ENCODE assay signal across 19 cellular contexts in the genomic region with DNA sequence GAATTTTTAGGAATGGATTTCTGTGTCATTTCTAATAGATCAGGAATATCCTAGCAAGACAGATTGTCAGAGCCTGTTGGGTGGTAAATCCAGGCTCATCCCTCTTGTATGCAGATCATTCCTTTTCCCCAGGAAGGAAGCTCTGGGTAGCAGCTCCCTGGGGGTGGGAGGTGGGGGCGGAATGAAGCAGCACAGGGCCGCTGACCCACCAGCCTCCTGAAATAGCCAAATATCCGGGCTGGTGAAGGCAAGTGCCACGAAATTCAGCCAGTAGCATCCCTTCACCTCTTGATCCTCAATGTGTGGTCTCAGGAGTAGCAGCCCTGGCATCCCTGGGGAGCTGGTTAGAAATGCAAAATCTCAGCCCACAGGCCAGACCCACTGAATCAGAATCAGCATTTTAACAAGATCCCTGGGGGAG.
DNase-seq lines count a peak whose midpoint lies in the region; ATAC-seq and TF ChIP-seq lines count a peak whose summit lies in the region.
"Had no signal": no experiment of that assay in that cellular context is flagged by ENCODE, and none has a peak within 500 bp of the region (broad histone marks: within the 10 kb centered on the region; RNA-seq: fewer than 3 reads in every experiment).

No MANE protein-coding gene starts in this region.

- CTCF ChIA-PET in WTC11 (lab: Charles Lee), result interaction anchor here (0.6 to 9.6 kb wide), 30 partner anchors 9 to 968 kb away, joined by 3 to 130 read pairs (median 4); a partner anchor contains a TSS

- H3K4me1 Mint-ChIP-seq in WTC11 (peaks cover 71% of the 10 kb centered on the region), neural progenitor cell (peaks cover 57% of the 10 kb centered on the region)

- H3K4me1 ChIP-seq in HUES48 (ENCODE audit: control insufficient read depth, insufficient read depth, low read length), result peaks cover 49% of the 10 kb centered on the region
- peaks cover 24% of the 10 kb centered on the region for H3K4me1 ChIP-seq in iPS-15b (ENCODE audit: control insufficient read depth, insufficient read depth, low read length)
- peaks cover 28% of the 10 kb centered on the region for H3K4me1 ChIP-seq in neural progenitor cell
- no peaks in the 10 kb centered on the region for H3K4me1 ChIP-seq in effector memory CD4-positive, alpha-beta T cell (ENCODE audit: control insufficient read depth, insufficient read depth, low read length, poor library complexity, severe bottlenecking)

- DNase-seq in WTC11 (ENCODE audit: low spot score) (peak; percentile 51), neural progenitor cell (ENCODE audit: low spot score) (no peak), HuH-7.5 (ENCODE audit: low spot score) (no peak), coronary artery (ENCODE audit: low spot score) (no peak)
- no peak for DNase-seq in effector memory CD4-positive, alpha-beta T cell
- DNase-seq: CD8-positive, alpha-beta T cell; DND-41; MV-4-11; NCI-H1694; NCI-H2081; NCI-H2171; NCI-H345; NCI-H774; OCI-M1 had no signal

- H4K20me1 ChIP-seq in neural progenitor cell (ENCODE audit: low read depth), result no peaks in the 10 kb centered on the region

- H2AFZ ChIP-seq in neural progenitor cell (replicated peaks), result no peak overlapping the region

- H3K4me3 Mint-ChIP-seq in WTC11 (peak overlapping the region; percentile 6; the same call in 1 of the 2 replicates), neural progenitor cell (no peak overlapping the region)
- H3K4me3 Mint-ChIP-seq: CD8-positive, alpha-beta T cell; IgD-negative memory B cell had no signal

- ATAC-seq in WTC11, result peak; percentile 39
- ATAC-seq: CD8-positive, alpha-beta T cell; GM12878 had no signal

- H3K27ac Mint-ChIP-seq in WTC11 (peak overlapping the region; percentile 86), neural progenitor cell (no peak overlapping the region)
- H3K27ac Mint-ChIP-seq: CD8-positive, alpha-beta T cell; IgD-negative memory B cell had no signal

- H3K9ac ChIP-seq in HUES48 (ENCODE audit: low read depth, low read length) (no peak overlapping the region), iPS-15b (ENCODE audit: low read depth, low read length) (peak overlapping the region; percentile 38), neural progenitor cell (no peak overlapping the region)

- H3K4me3 ChIP-seq in HUES48 (ENCODE audit: low read depth, low read length), result peak overlapping the region; percentile 5; the same call in 1 of the 2 replicates
- no peak overlapping the region for H3K4me3 ChIP-seq in iPS-15b (ENCODE audit: low read depth, low read length)
- H3K4me3 ChIP-seq in neural progenitor cell, result no peak overlapping the region
- H3K4me3 ChIP-seq in effector memory CD4-positive, alpha-beta T cell (ENCODE audit: insufficient read depth, low read depth, low read length, poor library complexity, severe bottlenecking), result no peak overlapping the region
- H3K4me3 ChIP-seq in coronary artery, result no peak overlapping the region
- H3K4me3 ChIP-seq: GM12878, SJCRH30 had no signal

- TF ChIP-seq CTCF in WTC11 (IDR thresholded peaks at IDR 0.05) (no peak), neural progenitor cell (IDR thresholded peaks at IDR 0.05) (no peak), coronary artery (IDR thresholded peaks at IDR 0.05) (no peak)

- no peaks in the 10 kb centered on the region for H3K36me3 Mint-ChIP-seq in WTC11
- no peaks in the 10 kb centered on the region for H3K36me3 Mint-ChIP-seq in neural progenitor cell
- H3K36me3 Mint-ChIP-seq: CD8-positive, alpha-beta T cell; IgD-negative memory B cell had no signal

- peak overlapping the region; percentile 13 for H3K4me2 ChIP-seq in neural progenitor cell

- H3F3A ChIP-seq in neural progenitor cell (ENCODE audit: low read depth), result peaks cover 27% of the 10 kb centered on the region

- H3K9me3 Mint-ChIP-seq in WTC11 (no peaks in the 10 kb centered on the region), neural progenitor cell (no peaks in the 10 kb centered on the region)
- H3K9me3 Mint-ChIP-seq: CD8-positive, alpha-beta T cell; IgD-negative memory B cell had no signal

- H3K9me3 ChIP-seq in HUES48 (ENCODE audit: control insufficient read depth, insufficient read depth, low read length) (no peaks in the 10 kb centered on the region), iPS-15b (ENCODE audit: control insufficient read depth, insufficient read depth, low read length) (no peaks in the 10 kb centered on the region), neural progenitor cell (ENCODE audit: low read depth) (no peaks in the 10 kb centered on the region)
- H3K9me3 ChIP-seq in effector memory CD4-positive, alpha-beta T cell (ENCODE audit: control insufficient read depth, low read length), result no peaks in the 10 kb centered on the region
- H3K9me3 ChIP-seq: SJCRH30 had no signal

- H3K79me2 ChIP-seq in neural progenitor cell (ENCODE audit: low read depth), result no peaks in the 10 kb centered on the region

- H3K27ac ChIP-seq in HUES48 (ENCODE audit: low read depth, low read length) (peak overlapping the region; percentile 86), neural progenitor cell (no peak overlapping the region), coronary artery (no peak overlapping the region)
- no peak overlapping the region for H3K27ac ChIP-seq in effector memory CD4-positive, alpha-beta T cell (ENCODE audit: insufficient read depth, low read length, poor library complexity, severe bottlenecking)
- H3K27ac ChIP-seq: SJCRH30 had no signal

- H3K27me3 Mint-ChIP-seq in WTC11 (ENCODE audit: low read depth) (peaks cover 13% of the 10 kb centered on the region), neural progenitor cell (ENCODE audit: insufficient read depth, low read depth) (peaks cover 14% of the 10 kb centered on the region)

- H3K27me3 ChIP-seq in HUES48 (ENCODE audit: control insufficient read depth, insufficient read depth, low read length) (peaks cover 1% of the 10 kb centered on the region; the same call in 1 of the 2 replicates), iPS-15b (ENCODE audit: control insufficient read depth, insufficient read depth, low read length) (peaks cover 2% of the 10 kb centered on the region), neural progenitor cell (no peaks in the 10 kb centered on the region)
- H3K27me3 ChIP-seq in effector memory CD4-positive, alpha-beta T cell (replicated peaks; ENCODE audit: control insufficient read depth, insufficient read depth, low read length, poor library complexity, severe bottlenecking), result no peaks in the 10 kb centered on the region
- H3K27me3 ChIP-seq: SJCRH30 had no signal

- POLR2A ChIA-PET in WTC11 (lab: Charles Lee), result interaction anchor here (0.6 to 1.6 kb wide), 4 partner anchors 14 to 234 kb away, joined by 3 to 5 read pairs (median 4); no protein-coding TSS in a partner anchor

- H3K36me3 ChIP-seq in HUES48 (ENCODE audit: control insufficient read depth, insufficient read depth, low read length), result no peaks in the 10 kb centered on the region
- no peaks in the 10 kb centered on the region for H3K36me3 ChIP-seq in iPS-15b (ENCODE audit: control insufficient read depth, insufficient read depth, low read length)
- no peaks in the 10 kb centered on the region for H3K36me3 ChIP-seq in neural progenitor cell
- H3K36me3 ChIP-seq in effector memory CD4-positive, alpha-beta T cell (ENCODE audit: control insufficient read depth, insufficient read depth, low read length), result no peaks in the 10 kb centered on the region
- H3K36me3 ChIP-seq: SJCRH30 had no signal

TF ChIP-seq in WTC11, 78 proteins besides CTCF, POLR2A, EP300 and RAD21 (continues in another document):
- TF ChIP-seq ZNF121 (CRISPR knock-in tag; IDR thresholded peaks at IDR 0.05) (no peak), MXD4 (CRISPR knock-in tag; IDR thresholded peaks at IDR 0.05; ENCODE audit: borderline replicate concordance) (no peak), ZNF423 (CRISPR knock-in tag; IDR thresholded peaks at IDR 0.05) (peak; percentile 88), FOXK1 (CRISPR knock-in tag; IDR thresholded peaks at IDR 0.05) (peak; percentile 41; the same call in 1 of the 2 replicates)
- TF ChIP-seq, protein P1, sequence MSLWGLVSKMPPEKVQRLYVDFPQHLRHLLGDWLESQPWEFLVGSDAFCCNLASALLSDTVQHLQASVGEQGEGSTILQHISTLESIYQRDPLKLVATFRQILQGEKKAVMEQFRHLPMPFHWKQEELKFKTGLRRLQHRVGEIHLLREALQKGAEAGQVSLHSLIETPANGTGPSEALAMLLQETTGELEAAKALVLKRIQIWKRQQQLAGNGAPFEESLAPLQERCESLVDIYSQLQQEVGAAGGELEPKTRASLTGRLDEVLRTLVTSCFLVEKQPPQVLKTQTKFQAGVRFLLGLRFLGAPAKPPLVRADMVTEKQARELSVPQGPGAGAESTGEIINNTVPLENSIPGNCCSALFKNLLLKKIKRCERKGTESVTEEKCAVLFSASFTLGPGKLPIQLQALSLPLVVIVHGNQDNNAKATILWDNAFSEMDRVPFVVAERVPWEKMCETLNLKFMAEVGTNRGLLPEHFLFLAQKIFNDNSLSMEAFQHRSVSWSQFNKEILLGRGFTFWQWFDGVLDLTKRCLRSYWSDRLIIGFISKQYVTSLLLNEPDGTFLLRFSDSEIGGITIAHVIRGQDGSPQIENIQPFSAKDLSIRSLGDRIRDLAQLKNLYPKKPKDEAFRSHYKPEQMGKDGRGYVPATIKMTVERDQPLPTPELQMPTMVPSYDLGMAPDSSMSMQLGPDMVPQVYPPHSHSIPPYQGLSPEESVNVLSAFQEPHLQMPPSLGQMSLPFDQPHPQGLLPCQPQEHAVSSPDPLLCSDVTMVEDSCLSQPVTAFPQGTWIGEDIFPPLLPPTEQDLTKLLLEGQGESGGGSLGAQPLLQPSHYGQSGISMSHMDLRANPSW (CRISPR knock-in tag; conservative IDR thresholded peaks at IDR 0.05; ENCODE audit: low read depth), result no peak
- TF ChIP-seq, protein P2, sequence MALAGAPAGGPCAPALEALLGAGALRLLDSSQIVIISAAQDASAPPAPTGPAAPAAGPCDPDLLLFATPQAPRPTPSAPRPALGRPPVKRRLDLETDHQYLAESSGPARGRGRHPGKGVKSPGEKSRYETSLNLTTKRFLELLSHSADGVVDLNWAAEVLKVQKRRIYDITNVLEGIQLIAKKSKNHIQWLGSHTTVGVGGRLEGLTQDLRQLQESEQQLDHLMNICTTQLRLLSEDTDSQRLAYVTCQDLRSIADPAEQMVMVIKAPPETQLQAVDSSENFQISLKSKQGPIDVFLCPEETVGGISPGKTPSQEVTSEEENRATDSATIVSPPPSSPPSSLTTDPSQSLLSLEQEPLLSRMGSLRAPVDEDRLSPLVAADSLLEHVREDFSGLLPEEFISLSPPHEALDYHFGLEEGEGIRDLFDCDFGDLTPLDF (CRISPR knock-in tag; IDR thresholded peaks at IDR 0.05), result no peak
